ENCODE assay signal across 24 cellular contexts in genomic region chr11:69243496-69244200, GRCh38. TPM values are rescaled to one million over a fixed set of nuclear protein-coding genes. Genes with fewer than 3 reads are reported as not detected.
"Had no signal": no experiment of that assay in that cellular context is flagged by ENCODE, and none has a peak within 500 bp of the region (broad histone marks: within the 10 kb centered on the region; RNA-seq: fewer than 3 reads in every experiment).

No MANE protein-coding gene starts in this region.

- H3K4me1 ChIP-seq: foreskin keratinocyte, right lobe of liver, suprapubic skin, transverse colon had no signal

- DNase-seq: activated B cell treated with CpG ODN at 0.5 μM for 24 hours; activated CD4-positive, alpha-beta T cell treated with anti-CD3 and anti-CD28 coated beads for 48 hours; activated CD8-positive, alpha-beta memory T cell treated with anti-CD3 and anti-CD28 coated beads, Interleukin-2, amount 10 ng/mL, durations not matched to agents 7 days and 5 days; activated CD8-positive, alpha-beta T cell treated with anti-CD3 and anti-CD28 coated beads for 36 hours; activated naive CD4-positive, alpha-beta T cell treated with Interleukin-2 at 50 U/mL for 16 hours; activated T-cell treated with anti-CD3 and anti-CD28 coated beads, Interleukin-2, amount 50 U/mL, for 24 hours; amygdala; cerebellar nuclear complex; effector CD8-positive, alpha-beta T cell; foreskin keratinocyte; hippocampal formation; nucleus accumbens; right lobe of liver; small intestine; stimulated activated CD4-positive, alpha-beta T cell treated with anti-CD3 and anti-CD28 coated beads, Interleukin-2, amount 100 ng/mL, for 24 hours; stimulated activated naive CD8-positive, alpha-beta T cell treated with anti-CD3 and anti-CD28 coated beads, Interleukin-15, amount 100 ng/mL, for 72 hours; SW 1271; T-helper 17 cell; transverse colon had no signal

- H3K27ac ChIP-seq: foreskin keratinocyte, right lobe of liver, SK-N-MC, suprapubic skin, transverse colon had no signal

- H3K27me3 ChIP-seq: right lobe of liver, suprapubic skin, transverse colon had no signal

- H3K36me3 ChIP-seq: right lobe of liver, suprapubic skin, transverse colon had no signal

- H3K4me3 ChIP-seq: right lobe of liver, SK-N-MC, suprapubic skin, transverse colon had no signal

- H3K9me3 ChIP-seq: right lobe of liver, suprapubic skin, transverse colon had no signal

- ATAC-seq: activated CD8-positive, alpha-beta memory T cell treated with anti-CD3 and anti-CD28 coated beads, Interleukin-2, amount 10 ng/mL, durations not matched to agents 7 days and 5 days; activated CD8-positive, alpha-beta T cell treated with anti-CD3 and anti-CD28 coated beads for 36 hours; foreskin keratinocyte; right lobe of liver; stimulated activated effector memory CD8-positive, alpha-beta T cell treated with anti-CD3 and anti-CD28 coated beads, Interleukin-12 subunit alpha, Interleukin-12 subunit beta, amount 100 ng/mL, for 72 hours; stimulated activated naive CD8-positive, alpha-beta T cell treated with anti-CD3 and anti-CD28 coated beads, Interleukin-15, amount 100 ng/mL, for 72 hours; T-helper 17 cell had no signal

RNA-seq across cellular contexts. Expression of gene MYEOV, which starts 50.3 kb away (rescaled TPM):
- total RNA-seq: activated CD8-positive, alpha-beta memory T cell treated with anti-CD3 and anti-CD28 coated beads, Interleukin-2, amount 10 ng/mL, durations not matched to agents 7 days and 5 days; activated CD8-positive, alpha-beta T cell treated with anti-CD3 and anti-CD28 coated beads for 36 hours; myocyte had no signal
- polyA plus RNA-seq: neural cell had no signal
